ENCODE assay signal across 24 cellular contexts in genomic region chr6:124233221-124233620, GRCh38.
"Had no signal": no experiment of that assay in that cellular context is flagged by ENCODE, and none has a peak within 500 bp of the region (broad histone marks: within the 10 kb centered on the region; RNA-seq: fewer than 3 reads in every experiment).

No MANE protein-coding gene starts in this region.

- H3K4me1 ChIP-seq: colonic mucosa, esophagus muscularis mucosa, foreskin keratinocyte, gastrocnemius medialis, gastroesophageal sphincter, heart left ventricle, heart right ventricle had no signal

- H3K9me3 ChIP-seq: colonic mucosa, gastrocnemius medialis had no signal

- DNase-seq: colonic mucosa; cortex of kidney; dermis blood vessel endothelial cell; effector CD4-positive, alpha-beta T cell; effector CD8-positive, alpha-beta T cell; effector memory CD4-positive, alpha-beta T cell; effector memory CD8-positive, alpha-beta T cell; endodermal cell; erythroblast; foreskin fibroblast; foreskin keratinocyte; foreskin melanocyte; gastrocnemius medialis; glutamatergic neuron; head of caudate nucleus; heart left ventricle; heart right ventricle had no signal

- H3K36me3 ChIP-seq: colonic mucosa, esophagus muscularis mucosa, gastrocnemius medialis, gastroesophageal sphincter, heart left ventricle, heart right ventricle had no signal

- ATAC-seq: effector memory CD8-positive, alpha-beta T cell; esophagus mucosa; foreskin keratinocyte; gastrocnemius medialis; gastroesophageal sphincter; heart left ventricle; heart right ventricle had no signal

- H3K27me3 ChIP-seq: colonic mucosa, dorsolateral prefrontal cortex, esophagus muscularis mucosa, foreskin keratinocyte, gastrocnemius medialis, gastroesophageal sphincter, heart left ventricle, heart right ventricle, hepatocyte had no signal

- H3K27ac ChIP-seq: colonic mucosa, coronary artery, epithelial cell of prostate, esophagus muscularis mucosa, foreskin keratinocyte, gastrocnemius medialis, gastroesophageal sphincter, heart left ventricle, heart right ventricle, hepatocyte had no signal

- H3K4me3 ChIP-seq: colonic mucosa, coronary artery, dorsolateral prefrontal cortex, esophagus muscularis mucosa, gastrocnemius medialis, gastroesophageal sphincter, heart left ventricle, heart right ventricle, hepatocyte had no signal
